In the genomic region with DNA sequence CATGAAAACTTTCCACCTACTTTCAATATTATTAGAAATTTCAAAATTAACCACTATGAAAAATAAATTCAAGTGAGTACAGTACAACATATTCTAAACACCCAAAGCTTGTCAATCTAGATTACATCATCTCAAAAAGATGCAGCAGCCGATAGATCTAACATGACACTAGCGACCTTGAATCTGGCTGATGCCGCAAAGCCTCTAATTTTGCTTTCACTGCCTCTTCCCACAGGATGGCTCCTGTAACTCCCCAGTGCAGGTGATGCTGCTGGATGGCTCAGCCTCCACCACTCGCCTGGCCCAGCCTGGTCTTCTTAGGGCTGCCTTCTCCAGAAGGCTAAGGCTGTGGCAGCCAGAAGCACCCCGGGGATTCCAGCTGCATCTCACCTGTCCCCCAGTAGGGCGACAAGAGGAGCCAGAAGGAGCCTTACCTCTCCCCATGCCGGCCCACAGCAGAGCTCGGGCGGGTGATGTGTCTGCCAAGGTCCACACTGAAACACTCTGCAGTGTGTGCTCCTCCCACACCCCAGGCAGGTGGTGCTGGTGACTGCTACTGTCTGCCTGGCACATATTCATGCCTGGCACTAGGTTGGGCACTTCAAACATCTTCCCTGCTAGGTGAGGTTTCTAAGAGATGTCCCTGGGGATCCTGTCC, we compare ENCODE assay signal across 1 cellular context.
TF ChIP-seq lines count a peak whose summit lies in the region.

No MANE protein-coding gene starts in this region.

TF ChIP-seq in H1, 55 proteins besides CTCF, POLR2A, EP300 and RAD21 (continued from another document):
- TF ChIP-seq, protein P1, sequence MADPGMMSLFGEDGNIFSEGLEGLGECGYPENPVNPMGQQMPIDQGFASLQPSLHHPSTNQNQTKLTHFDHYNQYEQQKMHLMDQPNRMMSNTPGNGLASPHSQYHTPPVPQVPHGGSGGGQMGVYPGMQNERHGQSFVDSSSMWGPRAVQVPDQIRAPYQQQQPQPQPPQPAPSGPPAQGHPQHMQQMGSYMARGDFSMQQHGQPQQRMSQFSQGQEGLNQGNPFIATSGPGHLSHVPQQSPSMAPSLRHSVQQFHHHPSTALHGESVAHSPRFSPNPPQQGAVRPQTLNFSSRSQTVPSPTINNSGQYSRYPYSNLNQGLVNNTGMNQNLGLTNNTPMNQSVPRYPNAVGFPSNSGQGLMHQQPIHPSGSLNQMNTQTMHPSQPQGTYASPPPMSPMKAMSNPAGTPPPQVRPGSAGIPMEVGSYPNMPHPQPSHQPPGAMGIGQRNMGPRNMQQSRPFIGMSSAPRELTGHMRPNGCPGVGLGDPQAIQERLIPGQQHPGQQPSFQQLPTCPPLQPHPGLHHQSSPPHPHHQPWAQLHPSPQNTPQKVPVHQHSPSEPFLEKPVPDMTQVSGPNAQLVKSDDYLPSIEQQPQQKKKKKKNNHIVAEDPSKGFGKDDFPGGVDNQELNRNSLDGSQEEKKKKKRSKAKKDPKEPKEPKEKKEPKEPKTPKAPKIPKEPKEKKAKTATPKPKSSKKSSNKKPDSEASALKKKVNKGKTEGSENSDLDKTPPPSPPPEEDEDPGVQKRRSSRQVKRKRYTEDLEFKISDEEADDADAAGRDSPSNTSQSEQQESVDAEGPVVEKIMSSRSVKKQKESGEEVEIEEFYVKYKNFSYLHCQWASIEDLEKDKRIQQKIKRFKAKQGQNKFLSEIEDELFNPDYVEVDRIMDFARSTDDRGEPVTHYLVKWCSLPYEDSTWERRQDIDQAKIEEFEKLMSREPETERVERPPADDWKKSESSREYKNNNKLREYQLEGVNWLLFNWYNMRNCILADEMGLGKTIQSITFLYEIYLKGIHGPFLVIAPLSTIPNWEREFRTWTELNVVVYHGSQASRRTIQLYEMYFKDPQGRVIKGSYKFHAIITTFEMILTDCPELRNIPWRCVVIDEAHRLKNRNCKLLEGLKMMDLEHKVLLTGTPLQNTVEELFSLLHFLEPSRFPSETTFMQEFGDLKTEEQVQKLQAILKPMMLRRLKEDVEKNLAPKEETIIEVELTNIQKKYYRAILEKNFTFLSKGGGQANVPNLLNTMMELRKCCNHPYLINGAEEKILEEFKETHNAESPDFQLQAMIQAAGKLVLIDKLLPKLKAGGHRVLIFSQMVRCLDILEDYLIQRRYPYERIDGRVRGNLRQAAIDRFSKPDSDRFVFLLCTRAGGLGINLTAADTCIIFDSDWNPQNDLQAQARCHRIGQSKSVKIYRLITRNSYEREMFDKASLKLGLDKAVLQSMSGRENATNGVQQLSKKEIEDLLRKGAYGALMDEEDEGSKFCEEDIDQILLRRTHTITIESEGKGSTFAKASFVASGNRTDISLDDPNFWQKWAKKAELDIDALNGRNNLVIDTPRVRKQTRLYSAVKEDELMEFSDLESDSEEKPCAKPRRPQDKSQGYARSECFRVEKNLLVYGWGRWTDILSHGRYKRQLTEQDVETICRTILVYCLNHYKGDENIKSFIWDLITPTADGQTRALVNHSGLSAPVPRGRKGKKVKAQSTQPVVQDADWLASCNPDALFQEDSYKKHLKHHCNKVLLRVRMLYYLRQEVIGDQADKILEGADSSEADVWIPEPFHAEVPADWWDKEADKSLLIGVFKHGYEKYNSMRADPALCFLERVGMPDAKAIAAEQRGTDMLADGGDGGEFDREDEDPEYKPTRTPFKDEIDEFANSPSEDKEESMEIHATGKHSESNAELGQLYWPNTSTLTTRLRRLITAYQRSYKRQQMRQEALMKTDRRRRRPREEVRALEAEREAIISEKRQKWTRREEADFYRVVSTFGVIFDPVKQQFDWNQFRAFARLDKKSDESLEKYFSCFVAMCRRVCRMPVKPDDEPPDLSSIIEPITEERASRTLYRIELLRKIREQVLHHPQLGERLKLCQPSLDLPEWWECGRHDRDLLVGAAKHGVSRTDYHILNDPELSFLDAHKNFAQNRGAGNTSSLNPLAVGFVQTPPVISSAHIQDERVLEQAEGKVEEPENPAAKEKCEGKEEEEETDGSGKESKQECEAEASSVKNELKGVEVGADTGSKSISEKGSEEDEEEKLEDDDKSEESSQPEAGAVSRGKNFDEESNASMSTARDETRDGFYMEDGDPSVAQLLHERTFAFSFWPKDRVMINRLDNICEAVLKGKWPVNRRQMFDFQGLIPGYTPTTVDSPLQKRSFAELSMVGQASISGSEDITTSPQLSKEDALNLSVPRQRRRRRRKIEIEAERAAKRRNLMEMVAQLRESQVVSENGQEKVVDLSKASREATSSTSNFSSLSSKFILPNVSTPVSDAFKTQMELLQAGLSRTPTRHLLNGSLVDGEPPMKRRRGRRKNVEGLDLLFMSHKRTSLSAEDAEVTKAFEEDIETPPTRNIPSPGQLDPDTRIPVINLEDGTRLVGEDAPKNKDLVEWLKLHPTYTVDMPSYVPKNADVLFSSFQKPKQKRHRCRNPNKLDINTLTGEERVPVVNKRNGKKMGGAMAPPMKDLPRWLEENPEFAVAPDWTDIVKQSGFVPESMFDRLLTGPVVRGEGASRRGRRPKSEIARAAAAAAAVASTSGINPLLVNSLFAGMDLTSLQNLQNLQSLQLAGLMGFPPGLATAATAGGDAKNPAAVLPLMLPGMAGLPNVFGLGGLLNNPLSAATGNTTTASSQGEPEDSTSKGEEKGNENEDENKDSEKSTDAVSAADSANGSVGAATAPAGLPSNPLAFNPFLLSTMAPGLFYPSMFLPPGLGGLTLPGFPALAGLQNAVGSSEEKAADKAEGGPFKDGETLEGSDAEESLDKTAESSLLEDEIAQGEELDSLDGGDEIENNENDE (IDR thresholded peaks at IDR 0.05; ENCODE audit: insufficient replicate concordance, low read length) = no peak
- TF ChIP-seq ZNF274 (IDR thresholded peaks at IDR 0.05; ENCODE audit: borderline replicate concordance, extremely low read depth, low read length) (no peak), CHD1 (IDR thresholded peaks at IDR 0.05; ENCODE audit: low read depth, low read length) (no peak), EZH2 (IDR thresholded peaks at IDR 0.05; ENCODE audit: low read depth, low read length, severe bottlenecking) (no peak), TEAD4 (IDR thresholded peaks at IDR 0.05; ENCODE audit: low read depth, low read length) (no peak), CBX5 (IDR thresholded peaks at IDR 0.05; ENCODE audit: low read depth, low read length) (no peak), CTBP2 (IDR thresholded peaks at IDR 0.05; ENCODE audit: borderline replicate concordance, insufficient read depth, insufficient read length, low read length) (no peak), TBP (IDR thresholded peaks at IDR 0.05; ENCODE audit: low read depth, low read length) (no peak), POLR2AphosphoS5 (IDR thresholded peaks at IDR 0.05; ENCODE audit: low read depth, low read length) (no peak), BCL11A (IDR thresholded peaks at IDR 0.05; ENCODE audit: low read depth in 2 of 2, low read length in 2 of 2) (no peak), HDAC6 (IDR thresholded peaks at IDR 0.05; ENCODE audit: low read depth, low read length) (no peak)
- TF ChIP-seq, protein P2, sequence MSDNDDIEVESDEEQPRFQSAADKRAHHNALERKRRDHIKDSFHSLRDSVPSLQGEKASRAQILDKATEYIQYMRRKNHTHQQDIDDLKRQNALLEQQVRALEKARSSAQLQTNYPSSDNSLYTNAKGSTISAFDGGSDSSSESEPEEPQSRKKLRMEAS (IDR thresholded peaks at IDR 0.05) = no peak
